In the genomic region with DNA sequence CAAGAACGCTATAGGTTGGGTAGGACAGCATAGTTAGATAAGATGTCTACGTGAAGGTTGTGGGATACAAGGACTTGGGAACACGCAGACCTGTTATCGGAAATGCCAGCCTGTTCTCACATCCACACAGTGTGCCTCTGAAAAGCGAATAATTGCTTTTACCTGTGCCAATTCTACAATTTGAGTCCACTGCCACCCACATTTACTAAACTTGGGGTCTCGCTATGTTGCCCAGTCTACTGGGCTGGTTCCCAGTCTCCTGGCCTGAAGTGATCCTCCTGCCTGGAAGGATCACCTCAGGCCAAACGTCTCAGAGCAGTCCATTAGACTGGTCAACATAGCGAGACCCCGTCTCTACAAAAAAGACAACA, we compare ENCODE assay signal across 8 cellular contexts. TPM values are rescaled to one million over a fixed set of nuclear protein-coding genes. Genes with fewer than 3 reads are reported as not detected.
DNase-seq lines count a peak whose midpoint lies in the region; ATAC-seq, FAIRE-seq and TF ChIP-seq lines count a peak whose summit lies in the region.

No MANE protein-coding gene starts in this region.

- no peaks in the 10 kb centered on the region for H4K20me1 ChIP-seq in keratinocyte (ENCODE audit: control insufficient read depth, extremely low read depth, insufficient read depth, low read length)

- TF ChIP-seq CTCF in keratinocyte (optimal IDR thresholded peaks at IDR 0.05 in 1 of 3, IDR thresholded peaks at IDR 0.05 in 1 of 3, conservative IDR thresholded peaks at IDR 0.05 in 1 of 3; ENCODE audit: extremely low read depth in 1 of 3, insufficient read depth in 2 of 3, low read length in 3 of 3), result no peak
- TF ChIP-seq CTCF in suprapubic skin (IDR thresholded peaks at IDR 0.05), result no peak
- no peak for TF ChIP-seq CTCF in GM20000 (IDR thresholded peaks at IDR 0.05; ENCODE audit: extremely low read depth, missing control alignments)

- H3K4me2 ChIP-seq in keratinocyte (ENCODE audit: control insufficient read depth, extremely low read depth, insufficient read depth, low read depth, low read length), result peak overlapping the region; percentile 93

- dilution Hi-C loops in keratinocyte (cut with MboI; ENCODE audit: extremely low pct_ligation_motif_present, low sequenced_read_pairs), result no loop called here

- peak overlapping the region; percentile 99 for H3K27ac ChIP-seq in keratinocyte (ENCODE audit: control insufficient read depth, insufficient read depth, low read length)
- H3K27ac ChIP-seq in suprapubic skin, result peak overlapping the region; percentile 99

- H3K27ac Mint-ChIP-seq in activated naive CD8-positive, alpha-beta T cell, result peak overlapping the region; percentile 100

- no peak for TF ChIP-seq POLR2A in suprapubic skin (IDR thresholded peaks at IDR 0.05)

- H3K9me3 Mint-ChIP-seq in activated naive CD8-positive, alpha-beta T cell (ENCODE audit: low read depth), result no peaks in the 10 kb centered on the region

- H3K4me1 ChIP-seq in keratinocyte (ENCODE audit: control insufficient read depth, extremely low read depth, insufficient read depth, low read length), result peaks cover 13% of the 10 kb centered on the region
- H3K4me1 ChIP-seq in suprapubic skin, result peaks cover 17% of the 10 kb centered on the region

- H3K4me3 ChIP-seq in keratinocyte (ENCODE audit: control insufficient read depth in 2 of 3, extremely low read depth in 1 of 3, insufficient read depth in 2 of 3, low read depth in 1 of 3, low read length in 3 of 3) (peak overlapping the region; percentile 81 to 97 (median 87)), suprapubic skin (peak overlapping the region; percentile 81)

- DNase-seq in DMS53 (lab: John Stamatoyannopoulos, UW), result peak; percentile 20
- DNase-seq in DMS53 treated with DMSO at 0.1 percent for 48 hours (lab: John Stamatoyannopoulos, UW; ENCODE audit: unreplicated experiment), result no peak
- no peak for DNase-seq in keratinocyte (ENCODE audit: low read depth, low spot score)
- DNase-seq in suprapubic skin (ENCODE audit: low spot score in 2 of 2), result no peak
- DNase-seq in GM20000 (ENCODE audit: low spot score), result no peak
- no peak for DNase-seq in head of caudate nucleus

- intact Hi-C loops in head of caudate nucleus (cut with DNase I), result loop anchor here (2.0 to 5.0 kb wide), 3 partner anchors 114 to 225 kb away; a partner anchor contains a TSS

- TF ChIP-seq EP300 in suprapubic skin (IDR thresholded peaks at IDR 0.05), result no peak

- H3K36me3 Mint-ChIP-seq in activated naive CD8-positive, alpha-beta T cell, result no peaks in the 10 kb centered on the region

- H3K27me3 ChIP-seq in keratinocyte (ENCODE audit: control insufficient read depth, extremely low read depth, insufficient read depth, low read length), result no peaks in the 10 kb centered on the region
- H3K27me3 ChIP-seq in suprapubic skin, result no peaks in the 10 kb centered on the region

- no peak for FAIRE-seq in keratinocyte (lab: Jason Lieb, UNC)

- H3K9ac ChIP-seq in keratinocyte (ENCODE audit: control insufficient read depth, extremely low read depth, insufficient read depth, low read length), result peak overlapping the region; percentile 100

- peak overlapping the region; percentile 96 for H2AFZ ChIP-seq in keratinocyte (ENCODE audit: control insufficient read depth, low read length)

- peaks cover 27% of the 10 kb centered on the region for H3K4me1 Mint-ChIP-seq in activated naive CD8-positive, alpha-beta T cell (ENCODE audit: low read depth)

- 46% methylated on average over 9 of the region's 9 CpGs for WGBS in suprapubic skin

- H3K9me1 ChIP-seq in keratinocyte (ENCODE audit: control insufficient read depth, extremely low read depth, insufficient read depth, low read length), result no peaks in the 10 kb centered on the region

- H3K27me3 Mint-ChIP-seq in activated naive CD8-positive, alpha-beta T cell, result no peaks in the 10 kb centered on the region

- peak overlapping the region; percentile 95 for H3K4me3 Mint-ChIP-seq in activated naive CD8-positive, alpha-beta T cell

- peaks cover 0 to 4% of the 10 kb centered on the region in 2 experiments for H3K36me3 ChIP-seq in keratinocyte (ENCODE audit: control insufficient read depth in 2 of 2, extremely low read depth in 1 of 2, insufficient read depth in 2 of 2, low read length in 2 of 2)
- no peaks in the 10 kb centered on the region for H3K36me3 ChIP-seq in suprapubic skin

- H3K79me2 ChIP-seq in keratinocyte (ENCODE audit: control insufficient read depth, insufficient read depth, low read length), result peaks cover 38% of the 10 kb centered on the region

- no peaks in the 10 kb centered on the region for H3K9me3 ChIP-seq in keratinocyte (ENCODE audit: control insufficient read depth, low read depth, low read length)
- H3K9me3 ChIP-seq in suprapubic skin, result no peaks in the 10 kb centered on the region

- ATAC-seq in HG02885 (IDR thresholded peaks at IDR 0.05; ENCODE audit: poor library complexity, unreplicated experiment), result no peak

RNA-seq across cellular contexts. Expression of a gene that starts 0.8 kb away (rescaled TPM):
- polyA plus RNA-seq in keratinocyte, result 6.7 to 10.3 TPM (median 8.0 TPM) in 3 replicates
- 10.9 TPM for polyA plus RNA-seq in keratinocyte (2011; ENCODE audit: low read depth)
- polyA plus RNA-seq in keratinocyte (2011; cell fraction: cytosol; rRNA removed), result 6.1 and 6.4 TPM in 2 replicates
- 16.4 and 16.7 TPM in 2 replicates for polyA plus RNA-seq in keratinocyte (2011; cell fraction: nucleus; rRNA removed)
- polyA plus RNA-seq in keratinocyte (2012; ENCODE audit: low replicate concordance), result 8.7 and 18.1 TPM in 2 replicates
- 8.8 to 24.0 TPM (median 21.6 TPM) in 3 replicates for polyA minus RNA-seq in keratinocyte
- polyA minus RNA-seq in keratinocyte (2011; cell fraction: cytosol; rRNA and poly(A)+ RNA removed), result 5.4 TPM
- 20.6 and 40.3 TPM in 2 replicates for polyA minus RNA-seq in keratinocyte (2011; cell fraction: nucleus; rRNA and poly(A)+ RNA removed)
- total RNA-seq in suprapubic skin, result 10 to 100 TPM; 29.4 to 45.9 (median 41.0) TPM
